In genomic region chr4:7788687-7789425, GRCh38 we compare ENCODE assay signal across 14 cellular contexts.
DNase-seq lines count a peak whose midpoint lies in the region; TF ChIP-seq lines count a peak whose summit lies in the region.
"Had no signal": no experiment of that assay in that cellular context is flagged by ENCODE, and none has a peak within 500 bp of the region (broad histone marks: within the 10 kb centered on the region; RNA-seq: fewer than 3 reads in every experiment).

No MANE protein-coding gene starts in this region.

- DNase-seq in fibroblast of the aortic adventitia (ENCODE audit: low read depth) (peak; percentile 50), medulla oblongata (ENCODE audit: extremely low spot score) (peak; percentile 53), tibial artery (peak; percentile 64 to 87), GM13977 (ENCODE audit: low spot score) (no peak), SHP77 (lab: John Stamatoyannopoulos, UW) (no peak), superior temporal gyrus (ENCODE audit: extremely low spot score) (no peak)
- DNase-seq: amniotic stem cell; colonic mucosa; Karpas-422; NCI-H146; pancreas; stimulated activated CD4-positive, alpha-beta T cell treated with anti-CD3 and anti-CD28 coated beads, Interleukin-15, amount 100 ng/mL, for 24 hours had no signal

- peak overlapping the region; percentile 28 for H3K27ac ChIP-seq in OCI-LY1 (ENCODE audit: low read depth, low read length, poor library complexity, severe bottlenecking)
- peak overlapping the region in 1 of 2 donors; percentile 25 for H3K27ac ChIP-seq in tibial artery
- H3K27ac ChIP-seq: BLaER1, colonic mucosa, pancreas had no signal

- no peak overlapping the region for H3K9ac ChIP-seq in OCI-LY1 (ENCODE audit: low read length)
- H3K9ac ChIP-seq: BLaER1 had no signal

- no peaks in the 10 kb centered on the region for H4K20me1 ChIP-seq in OCI-LY1 (ENCODE audit: insufficient read depth, low read length)
- H4K20me1 ChIP-seq: BLaER1 had no signal

- H3K79me2 ChIP-seq in OCI-LY1 (ENCODE audit: insufficient read depth, low read length): no peaks in the 10 kb centered on the region

- H3K9me3 ChIP-seq in OCI-LY1 (ENCODE audit: low read length) (no peaks in the 10 kb centered on the region), tibial artery (no peaks in the 10 kb centered on the region)
- H3K9me3 ChIP-seq: BLaER1, colonic mucosa, pancreas had no signal

- no peaks in the 10 kb centered on the region for H3F3A ChIP-seq in OCI-LY1 (ENCODE audit: insufficient read depth, low read length)

- no peak overlapping the region for H3K4me2 ChIP-seq in OCI-LY1 (ENCODE audit: low read length)
- H3K4me2 ChIP-seq: BLaER1 had no signal

- no peak overlapping the region for H2AFZ ChIP-seq in OCI-LY1 (ENCODE audit: low read length)

- H3K36me3 ChIP-seq in OCI-LY1 (ENCODE audit: insufficient read depth, low read length): no peaks in the 10 kb centered on the region
- H3K36me3 ChIP-seq in tibial artery: peaks cover 13 to 17% (median 15%) of the 10 kb centered on the region in 3 donors
- H3K36me3 ChIP-seq: colonic mucosa had no signal

- no peaks in the 10 kb centered on the region for H3K9me2 ChIP-seq in OCI-LY1 (ENCODE audit: low read depth, low read length)

- H3K4me1 ChIP-seq in OCI-LY1 (ENCODE audit: insufficient read depth, low read length, severe bottlenecking) (peaks cover 86% of the 10 kb centered on the region), tibial artery (peaks cover 0 to 10% (median 4%) of the 10 kb centered on the region in 4 donors)
- H3K4me1 ChIP-seq: colonic mucosa, pancreas had no signal

- H3K4me3 ChIP-seq in OCI-LY1 (ENCODE audit: low read depth, low read length, poor library complexity, severe bottlenecking) (no peak overlapping the region), fibroblast of the aortic adventitia (ENCODE audit: low read depth, low read length) (no peak overlapping the region), tibial artery (no peak overlapping the region)
- H3K4me3 ChIP-seq: BLaER1, colonic mucosa, pancreas had no signal

- H3K27me3 ChIP-seq in OCI-LY1 (ENCODE audit: insufficient read depth, low read length) (no peaks in the 10 kb centered on the region), tibial artery (no peaks in the 10 kb centered on the region)
- H3K27me3 ChIP-seq: BLaER1, colonic mucosa, pancreas had no signal

- in situ Hi-C loops in GM13977 (cut with MboI; ENCODE audit: low pct_unique_long_range_greater_than_20kb, low sequenced_read_pairs, unreplicated experiment): no loop called here

- TF ChIP-seq CTCF in OCI-LY1 (IDR thresholded peaks at IDR 0.05; ENCODE audit: low read length) (no peak), fibroblast of the aortic adventitia (IDR thresholded peaks at IDR 0.05; ENCODE audit: insufficient read depth, low read length) (no peak), tibial artery (IDR thresholded peaks at IDR 0.05) (no peak), GM13977 (IDR thresholded peaks at IDR 0.05; ENCODE audit: extremely low read depth, insufficient read depth, missing control alignments) (no peak)

- intact Hi-C loops in tibial artery (cut with DNase I; ENCODE audit: low total_unique reads): no loop called here

Comparison
In these comparisons a context has a peak if more than half of its experiments do, and no peak if none do; other contexts are left out.
1. DNase-seq: peak in fibroblast of the aortic adventitia (single experiment), medulla oblongata (single experiment) and tibial artery (2 of 2); none in GM13977 (single experiment), SHP77 (0 of 2) and superior temporal gyrus (single experiment).